In the genomic region with DNA sequence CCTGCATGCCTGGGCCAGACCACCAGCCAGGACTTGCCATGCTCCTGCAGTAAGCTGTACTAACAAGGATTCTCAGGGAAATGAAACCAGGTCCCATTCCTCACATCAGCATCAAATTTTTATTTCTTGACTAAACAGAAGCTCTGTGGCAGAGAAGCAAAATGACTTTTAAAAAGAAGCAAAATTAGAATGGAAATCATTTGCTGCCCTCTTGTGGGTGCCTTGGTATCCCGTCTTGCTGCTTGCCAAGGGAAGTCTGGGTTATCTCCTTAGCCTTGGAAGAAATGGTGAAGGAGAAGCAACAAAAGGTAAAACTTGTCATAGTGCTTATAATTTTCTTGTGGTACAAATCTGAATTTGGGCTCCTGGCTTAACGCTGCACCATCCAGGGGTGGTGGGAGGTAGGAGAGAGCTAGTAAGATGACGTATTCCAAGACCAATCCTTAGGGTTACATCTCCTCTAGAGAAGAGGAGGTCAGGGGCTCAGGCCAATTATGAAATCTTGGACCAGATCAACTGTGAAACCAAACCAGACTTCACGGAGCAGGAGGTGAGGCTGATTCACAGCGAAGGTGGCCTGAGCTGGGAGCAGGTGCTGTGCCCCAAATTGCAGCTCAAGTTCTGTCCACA, we compare ENCODE assay signal across 8 cellular contexts.
A peak's percentile ranks its signal among the peaks of the same experiment; 100 is the strongest.
DNase-seq lines count a peak whose midpoint lies in the region; ATAC-seq, FAIRE-seq and TF ChIP-seq lines count a peak whose summit lies in the region.

No MANE protein-coding gene starts in this region.

- peak; percentile 27 for DNase-seq in DMS79 treated with DMSO at 0.1 percent for 48 hours (lab: John Stamatoyannopoulos, UW)
- DNase-seq in DMS79 (lab: John Stamatoyannopoulos, UW) = no peak
- DNase-seq in HT-29 (ENCODE audit: low spot score) = peak; percentile 42
- DNase-seq in activated CD4-positive, CD25-positive, alpha-beta regulatory T cell (lab: John Stamatoyannopoulos, UW) = no peak
- DNase-seq in stimulated activated CD4-positive, alpha-beta T cell treated with anti-CD3 and anti-CD28 coated beads, Interleukin-2, amount 100 ng/mL, for 24 hours = no peak

- FAIRE-seq in islet of Langerhans (lab: Jason Lieb, UNC) = peak; percentile 73

- ATAC-seq in SK-N-SH treated with all-trans-retinoic acid at 6 μM for 48 hours (peak; percentile 74), GM21390 (IDR thresholded peaks at IDR 0.05; ENCODE audit: unreplicated experiment) (no peak)

TF ChIP-seq in SK-N-SH treated with all-trans-retinoic acid at 6 μM for 48 hours, 23 proteins besides CTCF, POLR2A, EP300 and RAD21:
- TF ChIP-seq CSDC2 (CRISPR knock-in tag; IDR thresholded peaks at IDR 0.05) (no peak), TCF4 (CRISPR knock-in tag; IDR thresholded peaks at IDR 0.05; ENCODE audit: borderline replicate concordance) (no peak), ZFP30 (CRISPR knock-in tag; IDR thresholded peaks at IDR 0.05) (no peak), ZFP3 (CRISPR knock-in tag; IDR thresholded peaks at IDR 0.05) (no peak), ESRRG (CRISPR knock-in tag; IDR thresholded peaks at IDR 0.05) (no peak), TOX (CRISPR knock-in tag; IDR thresholded peaks at IDR 0.05; ENCODE audit: borderline replicate concordance) (no peak), PPARA (CRISPR knock-in tag; IDR thresholded peaks at IDR 0.05; ENCODE audit: borderline replicate concordance) (no peak)

Comparison
In these comparisons a context has a peak if more than half of its experiments do, and no peak if none do; other contexts are left out.
1. DNase-seq: peak in DMS79 treated with DMSO at 0.1 percent for 48 hours (single experiment) and HT-29 (single experiment); none in DMS79 (single experiment), activated CD4-positive, CD25-positive, alpha-beta regulatory T cell (0 of 4) and stimulated activated CD4-positive, alpha-beta T cell treated with anti-CD3 and anti-CD28 coated beads, Interleukin-2, amount 100 ng/mL, for 24 hours (0 of 2).